ENCODE assay signal across 9 cellular contexts in the genomic region with DNA sequence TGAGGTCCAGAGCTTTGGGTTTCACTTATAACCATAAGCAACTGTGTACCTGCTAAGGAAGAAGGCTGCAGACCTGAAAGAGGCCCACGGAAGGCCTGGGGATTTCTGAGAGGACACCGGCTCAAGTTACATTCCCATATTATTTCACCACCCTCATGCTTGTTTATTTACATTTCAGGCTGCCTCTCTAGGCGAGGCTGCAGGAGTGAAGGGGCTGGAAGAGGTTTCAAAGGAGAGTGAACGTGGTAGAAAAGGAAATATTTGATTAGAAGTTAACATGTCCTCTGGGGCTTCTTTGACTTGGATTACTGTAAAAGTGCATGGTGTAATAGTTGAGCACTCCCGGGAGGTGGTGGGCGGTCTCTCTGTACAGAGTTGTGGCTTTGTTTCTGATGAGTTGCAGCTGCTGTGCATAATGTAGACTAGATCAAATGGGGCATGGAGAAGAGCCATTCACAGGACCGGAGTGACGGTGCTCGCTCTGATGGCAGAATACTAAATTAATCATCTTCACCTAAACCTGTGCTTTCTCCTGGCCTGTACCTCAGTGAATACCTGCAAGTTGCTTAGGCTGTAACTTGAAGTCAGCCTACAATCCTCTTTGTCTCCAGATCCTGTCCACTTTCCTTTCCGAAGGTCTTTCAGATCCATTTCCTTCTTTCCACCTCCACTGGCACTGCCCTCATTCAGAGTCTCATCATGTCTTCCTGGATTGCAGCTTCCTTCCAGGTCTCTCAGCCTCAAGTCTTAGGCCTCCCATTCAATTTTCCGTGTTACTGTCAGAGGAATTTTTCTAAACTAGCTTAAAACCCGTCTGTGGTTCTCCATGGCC. TPM values are rescaled to one million over a fixed set of nuclear protein-coding genes. Genes with fewer than 3 reads are reported as not detected.
DNase-seq lines count a peak whose midpoint lies in the region; ATAC-seq and TF ChIP-seq lines count a peak whose summit lies in the region.
"Had no signal": no experiment of that assay in that cellular context is flagged by ENCODE, and none has a peak within 500 bp of the region (broad histone marks: within the 10 kb centered on the region; RNA-seq: fewer than 3 reads in every experiment).

No MANE protein-coding gene starts in this region.

- ATAC-seq in HG03039 (IDR thresholded peaks at IDR 0.05; ENCODE audit: unreplicated experiment), result no peak

- no peak for TF ChIP-seq POLR2A in breast epithelium (IDR thresholded peaks at IDR 0.05)
- TF ChIP-seq POLR2A in vagina (IDR thresholded peaks at IDR 0.05), result no peak

- H3K9me3 ChIP-seq in A673 (ENCODE audit: low read depth, low read length, poor library complexity, severe bottlenecking), result no peaks in the 10 kb centered on the region
- no peaks in the 10 kb centered on the region for H3K9me3 ChIP-seq in breast epithelium
- H3K9me3 ChIP-seq in vagina, result no peaks in the 10 kb centered on the region
- H3K9me3 ChIP-seq: thyroid gland had no signal

- TF ChIP-seq CTCF in A673 (conservative IDR thresholded peaks at IDR 0.05; ENCODE audit: low read depth, low read length) (no peak), GM10266 (IDR thresholded peaks at IDR 0.05; ENCODE audit: control insufficient read depth, insufficient read depth, low read depth, missing control alignments) (no peak), breast epithelium (IDR thresholded peaks at IDR 0.05) (no peak), vagina (IDR thresholded peaks at IDR 0.05) (no peak)

- no peak overlapping the region for H3K4me3 ChIP-seq in A673 (ENCODE audit: low read depth, low read length, poor library complexity, severe bottlenecking)
- H3K4me3 ChIP-seq in breast epithelium, result no peak overlapping the region
- H3K4me3 ChIP-seq in vagina, result no peak overlapping the region
- H3K4me3 ChIP-seq: thyroid gland had no signal

- POLR2A ChIA-PET in A673 (lab: Charles Lee; ENCODE audit: low non-redundant PET), result no interaction called here

- DNase-seq in A673 (ENCODE audit: low spot score) (peak; percentile 96), GM10266 (ENCODE audit: extremely low spot score) (peak; percentile 46), NCI-H526 treated with DMSO at 0.1 percent for 48 hours (lab: John Stamatoyannopoulos, UW) (peak; percentile 88), breast epithelium (ENCODE audit: low spot score in 2 of 2) (no peak), non-pigmented ciliary epithelial cell (ENCODE audit: low read depth) (peak; percentile 59), vagina (ENCODE audit: extremely low spot score in 2 of 2) (no peak), ecto neural progenitor cell (ENCODE audit: low spot score) (no peak)

- H3K27ac ChIP-seq in A673 (ENCODE audit: low read depth, low read length, poor library complexity, severe bottlenecking) (peak overlapping the region; percentile 65), breast epithelium (peak overlapping the region; percentile 8 to 28), vagina (no peak overlapping the region)

- intact Hi-C loops in A673 (cut with micrococcal nuclease; ENCODE audit: unreplicated experiment), result no loop called here
- intact Hi-C loops in breast epithelium (cut with DNase I; ENCODE audit: low total_unique reads), result no loop called here
- intact Hi-C loops in vagina (cut with DNase I), result no loop called here

- no TSS peak for BruUV-seq in A673 (replicated peaks; lab: Mats Ljungman, UMichigan)

- H3K4me1 ChIP-seq in A673 (ENCODE audit: insufficient read depth, low read length, poor library complexity, severe bottlenecking), result peaks cover 39% of the 10 kb centered on the region
- H3K4me1 ChIP-seq in breast epithelium, result peaks cover 0 to 6% of the 10 kb centered on the region in 2 donors
- H3K4me1 ChIP-seq in vagina, result peaks cover 37% of the 10 kb centered on the region

- H3K36me3 ChIP-seq in A673 (ENCODE audit: insufficient read depth, low read length, poor library complexity, severe bottlenecking) (no peaks in the 10 kb centered on the region), breast epithelium (no peaks in the 10 kb centered on the region), vagina (no peaks in the 10 kb centered on the region)
- H3K36me3 ChIP-seq: thyroid gland had no signal

- CTCF ChIA-PET in A673 (lab: Charles Lee), result interaction anchor here (1.4 kb wide), 1 partner anchor 36 kb away, joined by 7 read pairs; no protein-coding TSS in a partner anchor

- H3K27me3 ChIP-seq in A673 (replicated peaks; ENCODE audit: insufficient read depth, low read depth, low read length, poor library complexity) (peaks cover 10% of the 10 kb centered on the region), breast epithelium (no peaks in the 10 kb centered on the region), vagina (no peaks in the 10 kb centered on the region)
- H3K27me3 ChIP-seq: thyroid gland had no signal

RNA-seq across cellular contexts. Expression of gene CPD, which starts 1.9 kb away (rescaled TPM):
- total RNA-seq in A673 (2021) (38.0 and 52.6 TPM in 2 replicates), breast epithelium (100 to 1,000 TPM in 1 of 3 donors, 10 to 100 TPM in 2; 74.1 to 110 (median 87.7) TPM), vagina (56.5 TPM)

RNA-seq across cellular contexts. Expression of gene TMIGD1, which starts 43.0 kb away (rescaled TPM):
- not detected in 2 replicates for total RNA-seq in A673 (2021)
- total RNA-seq in breast epithelium, result 1 to 10 TPM in 1 of 3 donors, not detected in 2; 1.6 TPM
- not detected for total RNA-seq in vagina
- total RNA-seq: thyroid gland had no signal

Comparison
In these comparisons a context has a peak if more than half of its experiments do, and no peak if none do; other contexts are left out.
1. DNase-seq: peak in A673 (single experiment), GM10266 (single experiment), NCI-H526 treated with DMSO at 0.1 percent for 48 hours (single experiment) and non-pigmented ciliary epithelial cell (single experiment); none in breast epithelium (0 of 2), vagina (0 of 2) and ecto neural progenitor cell (single experiment).